1 cellular context compared by ENCODE assay signal in genomic region chr11:117271208-117271607, GRCh38.
TF ChIP-seq lines count a peak whose summit lies in the region.

No MANE protein-coding gene starts in this region.

TF ChIP-seq in HepG2, 621 proteins besides CTCF, POLR2A, EP300 and RAD21:
- TF ChIP-seq HNRNPK (IDR thresholded peaks at IDR 0.05; ENCODE audit: low read depth, low read length, poor library complexity, severe bottlenecking) (no peak), SKI (IDR thresholded peaks at IDR 0.05; ENCODE audit: partially characterized antibody) (peak; percentile 14), FOXA1 (IDR thresholded peaks at IDR 0.05) (no peak), FOXA1 (CRISPR knock-in tag; IDR thresholded peaks at IDR 0.05) (0 out of 2 replicates have a peak, but pooled peaks have one; percentile 12), ARHGAP35 (CRISPR knock-in tag; IDR thresholded peaks at IDR 0.05; ENCODE audit: borderline replicate concordance) (no peak), SOX13 (IDR thresholded peaks at IDR 0.05) (peak; percentile 61; the same call in 1 of the 2 replicates), SOX13 (CRISPR knock-in tag; conservative IDR thresholded peaks at IDR 0.05 in 1 of 2, IDR thresholded peaks at IDR 0.05 in 1 of 2) (peak in 1 of 2 experiments; percentile 91; a peak in 2 of 4 replicates), CEBPG (CRISPR knock-in tag; IDR thresholded peaks at IDR 0.05) (0 out of 2 replicates have a peak, but pooled peaks have one; percentile 10), SALL1 (CRISPR knock-in tag; IDR thresholded peaks at IDR 0.05) (0 out of 2 replicates have a peak, but pooled peaks have one; percentile 16), SMAD3 (CRISPR knock-in tag; IDR thresholded peaks at IDR 0.05) (no peak), TAF1 (CRISPR knock-in tag; IDR thresholded peaks at IDR 0.05) (no peak), SOX5 (CRISPR knock-in tag; IDR thresholded peaks at IDR 0.05; ENCODE audit: borderline replicate concordance) (peak; percentile 79), SOX6 (IDR thresholded peaks at IDR 0.05) (no peak), SOX6 (CRISPR knock-in tag; IDR thresholded peaks at IDR 0.05) (peak; percentile 80), CHD4 (IDR thresholded peaks at IDR 0.05; ENCODE audit: borderline replicate concordance, low read length) (no peak), ZNF460 (CRISPR knock-in tag; IDR thresholded peaks at IDR 0.05; ENCODE audit: borderline replicate concordance) (no peak), PBX2 (CRISPR knock-in tag; IDR thresholded peaks at IDR 0.05) (no peak), PHB2 (IDR thresholded peaks at IDR 0.05; ENCODE audit: partially characterized antibody) (no peak), ZMYM3 (CRISPR knock-in tag; IDR thresholded peaks at IDR 0.05) (peak; percentile 34; the same call in 1 of the 2 replicates), ZNF124 (CRISPR knock-in tag; IDR thresholded peaks at IDR 0.05) (no peak), TCF7 (IDR thresholded peaks at IDR 0.05; ENCODE audit: low read depth) (0 out of 2 replicates have a peak, but pooled peaks have one; percentile 9), ZNF138 (CRISPR knock-in tag; IDR thresholded peaks at IDR 0.05; ENCODE audit: low read depth) (no peak), PITX1 (CRISPR knock-in tag; IDR thresholded peaks at IDR 0.05) (no peak), CBX5 (CRISPR knock-in tag; IDR thresholded peaks at IDR 0.05; ENCODE audit: borderline replicate concordance) (no peak), CEBPB (IDR thresholded peaks at IDR 0.05; ENCODE audit: borderline replicate concordance, low read depth, low read length) (peak; percentile 22; the same call in 1 of the 2 replicates), ZBTB3 (CRISPR knock-in tag; IDR thresholded peaks at IDR 0.05; ENCODE audit: borderline replicate concordance, low read depth) (no peak), NR2C2 (CRISPR knock-in tag; IDR thresholded peaks at IDR 0.05; ENCODE audit: borderline replicate concordance) (no peak), ELF3 (CRISPR knock-in tag; IDR thresholded peaks at IDR 0.05) (no peak), HNF4A (CRISPR knock-in tag; IDR thresholded peaks at IDR 0.05) (peak; percentile 27; the same call in 1 of the 2 replicates), PCBP1 (IDR thresholded peaks at IDR 0.05; ENCODE audit: borderline replicate concordance, low read depth, low read length) (no peak), RARA (CRISPR knock-in tag; IDR thresholded peaks at IDR 0.05) (0 out of 2 replicates have a peak, but pooled peaks have one; percentile 31)
